Comparison of ENCODE assay signal across 2 cellular contexts in the genomic region with DNA sequence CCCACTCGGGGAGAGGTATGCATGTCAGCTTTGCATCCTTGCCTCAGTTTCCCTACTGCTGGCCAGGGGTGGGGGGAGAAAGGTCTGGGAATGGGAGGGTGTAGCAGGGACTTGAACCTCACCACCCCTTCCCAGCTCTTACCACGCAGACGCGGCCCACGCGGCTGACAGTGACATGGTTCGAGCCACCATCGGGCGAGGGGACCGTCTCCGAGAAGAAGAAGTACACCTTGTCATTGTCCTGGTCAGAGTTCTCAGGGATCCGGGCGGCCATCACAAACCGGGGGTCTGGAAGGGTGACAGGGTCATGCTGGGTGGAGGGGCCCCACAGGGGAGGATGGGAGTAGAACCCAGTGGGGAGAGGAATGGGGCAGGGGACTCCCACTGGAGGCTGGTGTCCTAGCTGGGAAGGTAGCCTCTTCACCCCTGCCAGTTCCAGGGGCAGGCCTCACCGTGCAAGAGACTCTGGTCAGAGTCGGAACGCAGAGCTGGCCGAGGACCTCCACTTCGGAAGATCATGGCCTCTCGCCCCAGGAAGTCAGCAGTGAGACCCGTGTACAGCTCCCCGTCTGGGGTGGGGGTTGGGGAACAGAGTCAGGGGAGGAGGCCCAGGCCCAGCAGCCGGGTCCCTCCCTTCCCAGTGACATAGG.
TF ChIP-seq lines count a peak whose summit lies in the region.

No MANE protein-coding gene starts in this region.

TF ChIP-seq in SK-N-SH, 30 proteins besides CTCF, POLR2A, EP300 and RAD21:
- no peak for TF ChIP-seq FOXJ3 (CRISPR knock-in tag; IDR thresholded peaks at IDR 0.05)
- TF ChIP-seq TCF12 (IDR thresholded peaks at IDR 0.05) = no peak
- TF ChIP-seq SMC3 (IDR thresholded peaks at IDR 0.05; ENCODE audit: low read depth, low read length) = no peak
- no peak for TF ChIP-seq YY1 (IDR thresholded peaks at IDR 0.05; ENCODE audit: low read depth)
- no peak for TF ChIP-seq TAF1 (IDR thresholded peaks at IDR 0.05; ENCODE audit: borderline replicate concordance, low read depth, low read length)
- TF ChIP-seq, protein P1, sequence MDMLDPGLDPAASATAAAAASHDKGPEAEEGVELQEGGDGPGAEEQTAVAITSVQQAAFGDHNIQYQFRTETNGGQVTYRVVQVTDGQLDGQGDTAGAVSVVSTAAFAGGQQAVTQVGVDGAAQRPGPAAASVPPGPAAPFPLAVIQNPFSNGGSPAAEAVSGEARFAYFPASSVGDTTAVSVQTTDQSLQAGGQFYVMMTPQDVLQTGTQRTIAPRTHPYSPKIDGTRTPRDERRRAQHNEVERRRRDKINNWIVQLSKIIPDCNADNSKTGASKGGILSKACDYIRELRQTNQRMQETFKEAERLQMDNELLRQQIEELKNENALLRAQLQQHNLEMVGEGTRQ (IDR thresholded peaks at IDR 0.05; ENCODE audit: borderline replicate concordance, low read depth, low read length) = no peak
- no peak for TF ChIP-seq MXI1 (IDR thresholded peaks at IDR 0.05; ENCODE audit: low read depth, low read length)
- TF ChIP-seq FOXM1 (IDR thresholded peaks at IDR 0.05; ENCODE audit: low read depth) = no peak
- TF ChIP-seq EZH2phosphoT487 (IDR thresholded peaks at IDR 0.05; ENCODE audit: borderline replicate concordance, low read depth) = no peak
- no peak for TF ChIP-seq TEAD4 (IDR thresholded peaks at IDR 0.05; ENCODE audit: borderline replicate concordance, insufficient read depth)

TF ChIP-seq in SK-N-SH treated with all-trans-retinoic acid at 6 μM for 48 hours, 23 proteins besides CTCF, POLR2A, EP300 and RAD21:
- TF ChIP-seq ZNF565 (CRISPR knock-in tag; conservative IDR thresholded peaks at IDR 0.05; ENCODE audit: low read depth) (no peak), RARB (CRISPR knock-in tag; IDR thresholded peaks at IDR 0.05) (no peak), ZFP30 (CRISPR knock-in tag; IDR thresholded peaks at IDR 0.05) (no peak), SNAI2 (CRISPR knock-in tag; IDR thresholded peaks at IDR 0.05) (no peak), ISL1 (CRISPR knock-in tag; IDR thresholded peaks at IDR 0.05) (no peak), CREB5 (CRISPR knock-in tag; IDR thresholded peaks at IDR 0.05; ENCODE audit: low read depth) (no peak), ZFP3 (CRISPR knock-in tag; IDR thresholded peaks at IDR 0.05) (no peak), ARNTL (CRISPR knock-in tag; IDR thresholded peaks at IDR 0.05; ENCODE audit: borderline replicate concordance, low read depth) (no peak), ZNF70 (CRISPR knock-in tag; IDR thresholded peaks at IDR 0.05) (no peak), PPARA (CRISPR knock-in tag; IDR thresholded peaks at IDR 0.05; ENCODE audit: borderline replicate concordance) (no peak), ZC3H10 (CRISPR knock-in tag; IDR thresholded peaks at IDR 0.05) (no peak), TCF4 (CRISPR knock-in tag; IDR thresholded peaks at IDR 0.05; ENCODE audit: borderline replicate concordance) (no peak), ZNF8 (CRISPR knock-in tag; IDR thresholded peaks at IDR 0.05) (no peak), GLIS3 (CRISPR knock-in tag; IDR thresholded peaks at IDR 0.05) (no peak)
- TF ChIP-seq, protein P2, sequence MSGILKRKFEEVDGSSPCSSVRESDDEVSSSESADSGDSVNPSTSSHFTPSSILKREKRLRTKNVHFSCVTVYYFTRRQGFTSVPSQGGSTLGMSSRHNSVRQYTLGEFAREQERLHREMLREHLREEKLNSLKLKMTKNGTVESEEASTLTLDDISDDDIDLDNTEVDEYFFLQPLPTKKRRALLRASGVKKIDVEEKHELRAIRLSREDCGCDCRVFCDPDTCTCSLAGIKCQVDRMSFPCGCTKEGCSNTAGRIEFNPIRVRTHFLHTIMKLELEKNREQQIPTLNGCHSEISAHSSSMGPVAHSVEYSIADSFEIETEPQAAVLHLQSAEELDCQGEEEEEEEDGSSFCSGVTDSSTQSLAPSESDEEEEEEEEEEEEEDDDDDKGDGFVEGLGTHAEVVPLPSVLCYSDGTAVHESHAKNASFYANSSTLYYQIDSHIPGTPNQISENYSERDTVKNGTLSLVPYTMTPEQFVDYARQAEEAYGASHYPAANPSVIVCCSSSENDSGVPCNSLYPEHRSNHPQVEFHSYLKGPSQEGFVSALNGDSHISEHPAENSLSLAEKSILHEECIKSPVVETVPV (CRISPR knock-in tag; IDR thresholded peaks at IDR 0.05) = no peak
- TF ChIP-seq, protein P3, sequence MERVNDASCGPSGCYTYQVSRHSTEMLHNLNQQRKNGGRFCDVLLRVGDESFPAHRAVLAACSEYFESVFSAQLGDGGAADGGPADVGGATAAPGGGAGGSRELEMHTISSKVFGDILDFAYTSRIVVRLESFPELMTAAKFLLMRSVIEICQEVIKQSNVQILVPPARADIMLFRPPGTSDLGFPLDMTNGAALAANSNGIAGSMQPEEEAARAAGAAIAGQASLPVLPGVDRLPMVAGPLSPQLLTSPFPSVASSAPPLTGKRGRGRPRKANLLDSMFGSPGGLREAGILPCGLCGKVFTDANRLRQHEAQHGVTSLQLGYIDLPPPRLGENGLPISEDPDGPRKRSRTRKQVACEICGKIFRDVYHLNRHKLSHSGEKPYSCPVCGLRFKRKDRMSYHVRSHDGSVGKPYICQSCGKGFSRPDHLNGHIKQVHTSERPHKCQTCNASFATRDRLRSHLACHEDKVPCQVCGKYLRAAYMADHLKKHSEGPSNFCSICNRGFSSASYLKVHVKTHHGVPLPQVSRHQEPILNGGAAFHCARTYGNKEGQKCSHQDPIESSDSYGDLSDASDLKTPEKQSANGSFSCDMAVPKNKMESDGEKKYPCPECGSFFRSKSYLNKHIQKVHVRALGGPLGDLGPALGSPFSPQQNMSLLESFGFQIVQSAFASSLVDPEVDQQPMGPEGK (CRISPR knock-in tag; IDR thresholded peaks at IDR 0.05; ENCODE audit: borderline replicate concordance) = no peak
